Comparison of ENCODE assay signal across 1 cellular context in the genomic region with DNA sequence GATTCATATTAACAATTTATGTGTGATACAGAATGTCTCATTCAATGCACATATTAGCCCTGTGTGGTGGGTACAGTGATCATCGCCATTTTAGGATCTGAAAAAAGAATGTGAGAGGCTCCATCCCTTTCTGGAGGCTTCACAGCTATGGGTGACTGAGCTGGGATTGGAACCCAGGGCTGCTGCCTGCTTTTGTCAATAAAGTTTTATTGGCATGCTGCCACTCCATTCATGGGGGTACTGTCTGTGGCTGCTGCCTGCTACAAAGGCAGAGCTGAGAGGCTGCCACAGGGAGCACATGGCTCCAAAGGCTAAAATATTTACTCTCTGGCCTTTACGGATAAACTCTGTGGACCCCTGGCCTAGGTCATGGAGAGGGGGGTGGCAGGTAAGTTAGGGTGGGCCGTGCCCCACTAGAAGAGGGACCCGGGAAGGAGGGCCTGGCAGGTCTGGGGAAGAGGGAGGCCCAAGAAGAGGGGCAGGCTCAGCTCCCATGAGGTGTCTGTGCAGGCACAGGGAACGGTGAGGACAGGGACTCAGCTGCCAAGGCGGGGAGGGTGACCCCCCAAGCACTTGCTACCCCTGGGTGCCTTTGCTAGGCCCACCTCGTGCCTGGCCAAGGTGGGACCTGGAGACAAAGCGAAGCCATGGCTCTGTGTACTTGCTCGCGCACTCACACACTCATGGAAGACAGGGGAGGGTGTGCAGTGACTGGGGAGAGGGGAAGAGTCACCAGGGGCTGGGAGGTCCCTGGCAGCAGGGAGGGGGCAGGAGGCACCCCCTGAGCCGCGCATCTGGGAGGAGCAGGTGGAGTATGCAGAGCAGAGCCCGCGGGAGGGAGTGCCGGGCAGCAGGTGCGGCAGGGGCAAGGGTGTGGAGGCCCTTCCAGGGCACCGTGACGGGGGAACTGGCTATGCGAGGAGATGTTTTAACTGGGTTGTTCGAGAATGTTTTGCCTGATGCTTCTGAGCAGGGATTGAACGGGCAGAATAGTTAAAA.
TF ChIP-seq lines count a peak whose summit lies in the region.

No MANE protein-coding gene starts in this region.

TF ChIP-seq in K562, 482 proteins besides CTCF, POLR2A, EP300 and RAD21 (continued from another document):
- TF ChIP-seq, protein P1, sequence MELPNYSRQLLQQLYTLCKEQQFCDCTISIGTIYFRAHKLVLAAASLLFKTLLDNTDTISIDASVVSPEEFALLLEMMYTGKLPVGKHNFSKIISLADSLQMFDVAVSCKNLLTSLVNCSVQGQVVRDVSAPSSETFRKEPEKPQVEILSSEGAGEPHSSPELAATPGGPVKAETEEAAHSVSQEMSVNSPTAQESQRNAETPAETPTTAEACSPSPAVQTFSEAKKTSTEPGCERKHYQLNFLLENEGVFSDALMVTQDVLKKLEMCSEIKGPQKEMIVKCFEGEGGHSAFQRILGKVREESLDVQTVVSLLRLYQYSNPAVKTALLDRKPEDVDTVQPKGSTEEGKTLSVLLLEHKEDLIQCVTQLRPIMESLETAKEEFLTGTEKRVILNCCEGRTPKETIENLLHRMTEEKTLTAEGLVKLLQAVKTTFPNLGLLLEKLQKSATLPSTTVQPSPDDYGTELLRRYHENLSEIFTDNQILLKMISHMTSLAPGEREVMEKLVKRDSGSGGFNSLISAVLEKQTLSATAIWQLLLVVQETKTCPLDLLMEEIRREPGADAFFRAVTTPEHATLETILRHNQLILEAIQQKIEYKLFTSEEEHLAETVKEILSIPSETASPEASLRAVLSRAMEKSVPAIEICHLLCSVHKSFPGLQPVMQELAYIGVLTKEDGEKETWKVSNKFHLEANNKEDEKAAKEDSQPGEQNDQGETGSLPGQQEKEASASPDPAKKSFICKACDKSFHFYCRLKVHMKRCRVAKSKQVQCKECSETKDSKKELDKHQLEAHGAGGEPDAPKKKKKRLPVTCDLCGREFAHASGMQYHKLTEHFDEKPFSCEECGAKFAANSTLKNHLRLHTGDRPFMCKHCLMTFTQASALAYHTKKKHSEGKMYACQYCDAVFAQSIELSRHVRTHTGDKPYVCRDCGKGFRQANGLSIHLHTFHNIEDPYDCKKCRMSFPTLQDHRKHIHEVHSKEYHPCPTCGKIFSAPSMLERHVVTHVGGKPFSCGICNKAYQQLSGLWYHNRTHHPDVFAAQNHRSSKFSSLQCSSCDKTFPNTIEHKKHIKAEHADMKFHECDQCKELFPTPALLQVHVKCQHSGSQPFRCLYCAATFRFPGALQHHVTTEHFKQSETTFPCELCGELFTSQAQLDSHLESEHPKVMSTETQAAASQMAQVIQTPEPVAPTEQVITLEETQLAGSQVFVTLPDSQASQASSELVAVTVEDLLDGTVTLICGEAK (IDR thresholded peaks at IDR 0.05): peak; percentile 85
- TF ChIP-seq, protein P1 (CRISPR knock-in tag; IDR thresholded peaks at IDR 0.05): peak; percentile 66
